1 cellular context compared by ENCODE assay signal in the genomic region with DNA sequence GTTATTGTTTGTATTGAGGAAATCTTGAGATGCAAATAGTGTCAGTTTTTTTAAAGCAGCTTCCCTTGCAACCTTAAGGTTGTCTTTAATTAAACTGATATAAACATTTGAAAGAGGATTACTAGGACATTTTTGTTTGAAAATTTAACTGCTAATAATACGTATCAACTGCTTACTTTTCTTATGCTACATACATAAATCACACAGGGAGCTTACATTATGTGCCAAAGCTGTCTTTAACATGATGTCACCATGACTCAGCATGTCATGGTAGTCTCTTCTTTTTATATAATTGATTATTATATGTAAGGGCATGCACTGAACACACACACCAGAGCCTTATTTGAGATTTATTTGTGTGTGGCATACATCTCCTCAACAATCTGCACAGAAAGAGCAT.
TF ChIP-seq lines count a peak whose summit lies in the region.

No MANE protein-coding gene starts in this region.

TF ChIP-seq in SK-N-SH, 30 proteins besides CTCF, POLR2A, EP300 and RAD21 (continued from another document):
- TF ChIP-seq, protein P1, sequence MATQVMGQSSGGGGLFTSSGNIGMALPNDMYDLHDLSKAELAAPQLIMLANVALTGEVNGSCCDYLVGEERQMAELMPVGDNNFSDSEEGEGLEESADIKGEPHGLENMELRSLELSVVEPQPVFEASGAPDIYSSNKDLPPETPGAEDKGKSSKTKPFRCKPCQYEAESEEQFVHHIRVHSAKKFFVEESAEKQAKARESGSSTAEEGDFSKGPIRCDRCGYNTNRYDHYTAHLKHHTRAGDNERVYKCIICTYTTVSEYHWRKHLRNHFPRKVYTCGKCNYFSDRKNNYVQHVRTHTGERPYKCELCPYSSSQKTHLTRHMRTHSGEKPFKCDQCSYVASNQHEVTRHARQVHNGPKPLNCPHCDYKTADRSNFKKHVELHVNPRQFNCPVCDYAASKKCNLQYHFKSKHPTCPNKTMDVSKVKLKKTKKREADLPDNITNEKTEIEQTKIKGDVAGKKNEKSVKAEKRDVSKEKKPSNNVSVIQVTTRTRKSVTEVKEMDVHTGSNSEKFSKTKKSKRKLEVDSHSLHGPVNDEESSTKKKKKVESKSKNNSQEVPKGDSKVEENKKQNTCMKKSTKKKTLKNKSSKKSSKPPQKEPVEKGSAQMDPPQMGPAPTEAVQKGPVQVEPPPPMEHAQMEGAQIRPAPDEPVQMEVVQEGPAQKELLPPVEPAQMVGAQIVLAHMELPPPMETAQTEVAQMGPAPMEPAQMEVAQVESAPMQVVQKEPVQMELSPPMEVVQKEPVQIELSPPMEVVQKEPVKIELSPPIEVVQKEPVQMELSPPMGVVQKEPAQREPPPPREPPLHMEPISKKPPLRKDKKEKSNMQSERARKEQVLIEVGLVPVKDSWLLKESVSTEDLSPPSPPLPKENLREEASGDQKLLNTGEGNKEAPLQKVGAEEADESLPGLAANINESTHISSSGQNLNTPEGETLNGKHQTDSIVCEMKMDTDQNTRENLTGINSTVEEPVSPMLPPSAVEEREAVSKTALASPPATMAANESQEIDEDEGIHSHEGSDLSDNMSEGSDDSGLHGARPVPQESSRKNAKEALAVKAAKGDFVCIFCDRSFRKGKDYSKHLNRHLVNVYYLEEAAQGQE (IDR thresholded peaks at IDR 0.05; ENCODE audit: low read depth, low read length), result no peak
- TF ChIP-seq, protein P2, sequence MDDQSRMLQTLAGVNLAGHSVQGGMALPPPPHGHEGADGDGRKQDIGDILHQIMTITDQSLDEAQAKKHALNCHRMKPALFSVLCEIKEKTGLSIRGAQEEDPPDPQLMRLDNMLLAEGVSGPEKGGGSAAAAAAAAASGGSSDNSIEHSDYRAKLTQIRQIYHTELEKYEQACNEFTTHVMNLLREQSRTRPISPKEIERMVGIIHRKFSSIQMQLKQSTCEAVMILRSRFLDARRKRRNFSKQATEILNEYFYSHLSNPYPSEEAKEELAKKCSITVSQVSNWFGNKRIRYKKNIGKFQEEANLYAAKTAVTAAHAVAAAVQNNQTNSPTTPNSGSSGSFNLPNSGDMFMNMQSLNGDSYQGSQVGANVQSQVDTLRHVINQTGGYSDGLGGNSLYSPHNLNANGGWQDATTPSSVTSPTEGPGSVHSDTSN (IDR thresholded peaks at IDR 0.05), result peak; percentile 81
- TF ChIP-seq GATA2 (CRISPR knock-in tag; IDR thresholded peaks at IDR 0.05), result no peak
- TF ChIP-seq, protein P3, sequence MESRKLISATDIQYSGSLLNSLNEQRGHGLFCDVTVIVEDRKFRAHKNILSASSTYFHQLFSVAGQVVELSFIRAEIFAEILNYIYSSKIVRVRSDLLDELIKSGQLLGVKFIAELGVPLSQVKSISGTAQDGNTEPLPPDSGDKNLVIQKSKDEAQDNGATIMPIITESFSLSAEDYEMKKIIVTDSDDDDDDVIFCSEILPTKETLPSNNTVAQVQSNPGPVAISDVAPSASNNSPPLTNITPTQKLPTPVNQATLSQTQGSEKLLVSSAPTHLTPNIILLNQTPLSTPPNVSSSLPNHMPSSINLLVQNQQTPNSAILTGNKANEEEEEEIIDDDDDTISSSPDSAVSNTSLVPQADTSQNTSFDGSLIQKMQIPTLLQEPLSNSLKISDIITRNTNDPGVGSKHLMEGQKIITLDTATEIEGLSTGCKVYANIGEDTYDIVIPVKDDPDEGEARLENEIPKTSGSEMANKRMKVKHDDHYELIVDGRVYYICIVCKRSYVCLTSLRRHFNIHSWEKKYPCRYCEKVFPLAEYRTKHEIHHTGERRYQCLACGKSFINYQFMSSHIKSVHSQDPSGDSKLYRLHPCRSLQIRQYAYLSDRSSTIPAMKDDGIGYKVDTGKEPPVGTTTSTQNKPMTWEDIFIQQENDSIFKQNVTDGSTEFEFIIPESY (IDR thresholded peaks at IDR 0.05; ENCODE audit: borderline replicate concordance, low read depth), result no peak
- TF ChIP-seq, protein P4, sequence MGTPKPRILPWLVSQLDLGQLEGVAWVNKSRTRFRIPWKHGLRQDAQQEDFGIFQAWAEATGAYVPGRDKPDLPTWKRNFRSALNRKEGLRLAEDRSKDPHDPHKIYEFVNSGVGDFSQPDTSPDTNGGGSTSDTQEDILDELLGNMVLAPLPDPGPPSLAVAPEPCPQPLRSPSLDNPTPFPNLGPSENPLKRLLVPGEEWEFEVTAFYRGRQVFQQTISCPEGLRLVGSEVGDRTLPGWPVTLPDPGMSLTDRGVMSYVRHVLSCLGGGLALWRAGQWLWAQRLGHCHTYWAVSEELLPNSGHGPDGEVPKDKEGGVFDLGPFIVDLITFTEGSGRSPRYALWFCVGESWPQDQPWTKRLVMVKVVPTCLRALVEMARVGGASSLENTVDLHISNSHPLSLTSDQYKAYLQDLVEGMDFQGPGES (IDR thresholded peaks at IDR 0.05; ENCODE audit: low read depth, low read length), result no peak
- TF ChIP-seq FOXJ3 (CRISPR knock-in tag; IDR thresholded peaks at IDR 0.05), result no peak
